Comparison of ENCODE assay signal across 18 cellular contexts in the genomic region with DNA sequence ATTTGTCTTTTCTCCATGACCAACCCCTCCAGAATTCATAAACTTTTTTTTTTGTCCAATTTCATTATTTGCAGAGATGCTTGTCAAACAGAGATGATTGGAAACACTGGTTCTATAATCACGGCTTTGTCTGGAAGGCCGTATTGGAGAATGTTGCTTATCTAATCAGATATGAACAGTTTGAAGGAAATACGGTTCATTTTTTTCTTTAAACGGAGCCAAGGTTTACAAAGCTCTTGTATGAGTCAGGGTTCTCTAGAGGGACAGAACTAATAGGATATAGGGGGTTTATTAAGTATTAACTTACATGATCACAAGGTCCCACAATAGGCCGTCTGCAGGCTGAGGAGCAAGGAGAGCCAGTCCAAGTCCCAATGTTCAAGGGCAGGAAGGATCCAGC.
DNase-seq lines count a peak whose midpoint lies in the region; ATAC-seq and TF ChIP-seq lines count a peak whose summit lies in the region.
"Had no signal": no experiment of that assay in that cellular context is flagged by ENCODE, and none has a peak within 500 bp of the region (broad histone marks: within the 10 kb centered on the region; RNA-seq: fewer than 3 reads in every experiment).

No MANE protein-coding gene starts in this region.

- 27% methylated on average over 2 of the region's 5 CpGs; no CpG with 5 or more reads in 1 of the 2 experiments for WGBS in IMR-90 (ENCODE audit: extremely low coverage in 2 of 2, insufficient read length in 1 of 2), 2 experiments

- H2AFZ ChIP-seq in IMR-90 (replicated peaks; ENCODE audit: low read length, poor library complexity), result no peak overlapping the region

- DNase-seq in IMR-90, result peak; percentile 1
- DNase-seq in WERI-Rb-1, result peak; percentile 37
- peak; percentile 12 for DNase-seq in glomerular endothelial cell (ENCODE audit: extremely low read depth, low read depth, low spot score)
- peak; percentile 52 for DNase-seq in retinal pigment epithelial cell (ENCODE audit: low read depth)
- no peak for DNase-seq in T-helper 2 cell
- DNase-seq: AML-193; CD8-positive, alpha-beta memory T cell; DMS 273 treated with DMSO at 0.1 percent for 48 hours; HCEC 1CT; HFFc6 had no signal

- H4K5ac ChIP-seq in IMR-90 (ENCODE audit: low read depth, low read length), result no peak overlapping the region

- no peak overlapping the region for H3K14ac ChIP-seq in IMR-90 (replicated peaks; ENCODE audit: low read depth, low read length)

- TF ChIP-seq RAD21 in IMR-90 (IDR thresholded peaks at IDR 0.05; ENCODE audit: low read length), result no peak

- no peaks in the 10 kb centered on the region for H3K27me3 ChIP-seq in IMR-90 (ENCODE audit: control insufficient read depth, insufficient read depth, low read length)
- H3K27me3 ChIP-seq in WERI-Rb-1 (ENCODE audit: insufficient read depth, low read depth, severe bottlenecking), result no peaks in the 10 kb centered on the region
- H3K27me3 ChIP-seq: BLaER1 had no signal

- no peaks in the 10 kb centered on the region for H3K4me1 ChIP-seq in IMR-90 (ENCODE audit: control insufficient read depth, insufficient read depth, low read length)
- H3K4me1 ChIP-seq: A549, BLaER1 had no signal

- H3K23ac ChIP-seq in IMR-90 (ENCODE audit: low read depth, low read length), result no peak overlapping the region

- TF ChIP-seq CTCF in IMR-90 (conservative IDR thresholded peaks at IDR 0.05; ENCODE audit: low read depth, low read length) (no peak), WERI-Rb-1 (IDR thresholded peaks at IDR 0.05; ENCODE audit: low read depth, low read length) (no peak), retinal pigment epithelial cell (conservative IDR thresholded peaks at IDR 0.05; ENCODE audit: low read depth, low read length) (no peak)

- POLR2A ChIA-PET in IMR-90 (lab: Charles Lee; ENCODE audit: unreplicated experiment), result no interaction called here

- H3K4ac ChIP-seq in IMR-90 (ENCODE audit: low read depth, low read length), result no peak overlapping the region

- no peak overlapping the region for H2AK5ac ChIP-seq in IMR-90 (ENCODE audit: low read depth, low read length)

- CTCF ChIA-PET in IMR-90 (lab: Yijun Ruan, JAX), result no interaction called here

- H4K20me1 ChIP-seq in IMR-90 (ENCODE audit: insufficient read depth, low read length), result no peaks in the 10 kb centered on the region
- H4K20me1 ChIP-seq: BLaER1 had no signal

- intact Hi-C loops in IMR-90 (cut with micrococcal nuclease), result no loop called here

- H3K9me1 ChIP-seq in IMR-90 (ENCODE audit: insufficient read depth, low read length), result no peaks in the 10 kb centered on the region

- no peaks in the 10 kb centered on the region for H3K9me3 ChIP-seq in IMR-90 (ENCODE audit: control insufficient read depth, insufficient read depth, low read length)
- no peaks in the 10 kb centered on the region for H3K9me3 ChIP-seq in WERI-Rb-1 (ENCODE audit: severe bottlenecking)
- H3K9me3 ChIP-seq: A549, BLaER1 had no signal

- in situ Hi-C loops in IMR-90 (cut with MboI; ENCODE audit: low sequenced_read_pairs), result no loop called here

- H2BK15ac ChIP-seq in IMR-90 (ENCODE audit: low read depth, low read length), result no peak overlapping the region

- no peak overlapping the region for H4K8ac ChIP-seq in IMR-90 (ENCODE audit: low read depth in 2 of 2, low read length in 2 of 2)

- no peak for TF ChIP-seq POLR2A in IMR-90 (IDR thresholded peaks at IDR 0.05; ENCODE audit: low read depth, low read length)

- H2AK9ac ChIP-seq in IMR-90 (replicated peaks; ENCODE audit: low read depth, low read length, poor library complexity), result no peak overlapping the region

- H3K18ac ChIP-seq in IMR-90 (ENCODE audit: low read depth, low read length), result no peak overlapping the region

- no peaks in the 10 kb centered on the region for H3K79me1 ChIP-seq in IMR-90 (ENCODE audit: low read depth in 1 of 2, low read length in 2 of 2)

- BruUV-seq in IMR-90 (replicated peaks; lab: Mats Ljungman, UMichigan), result no TSS peak

- no peak overlapping the region for H3K9ac ChIP-seq in IMR-90 (ENCODE audit: low read depth, low read length)
- H3K9ac ChIP-seq: BLaER1 had no signal

- no peak overlapping the region for H2BK120ac ChIP-seq in IMR-90 (ENCODE audit: low read depth, low read length)

- ATAC-seq in IMR-90 (ENCODE audit: low read depth), result no peak
- ATAC-seq in GM18867 (IDR thresholded peaks at IDR 0.05; ENCODE audit: unreplicated experiment), result no peak
- no peak for ATAC-seq in GM18858 (IDR thresholded peaks at IDR 0.05; ENCODE audit: unreplicated experiment)
- ATAC-seq in activated CD4-positive, CD25-positive, alpha-beta regulatory T cell treated with anti-CD3 and anti-CD28 coated beads, Interleukin-2, amount 50 U/mL, for 24 hours, result no peak
- ATAC-seq: A549, GM12878, HepG2, K562 had no signal

- H3K4me3 ChIP-seq in IMR-90 (ENCODE audit: insufficient read depth, low read depth, low read length) (no peak overlapping the region), WERI-Rb-1 (ENCODE audit: low read depth, low read length) (no peak overlapping the region), retinal pigment epithelial cell (ENCODE audit: low read length) (no peak overlapping the region)
- H3K4me3 ChIP-seq: A549, BLaER1, GM12878, K562 had no signal

- no peaks in the 10 kb centered on the region for H3K36me3 ChIP-seq in IMR-90 (ENCODE audit: control insufficient read depth, insufficient read depth, low read length)
- H3K36me3 ChIP-seq in WERI-Rb-1, result no peaks in the 10 kb centered on the region
- H3K36me3 ChIP-seq: BLaER1 had no signal

- H3K27ac ChIP-seq in IMR-90 (ENCODE audit: insufficient read depth, low read length), result no peak overlapping the region
- H3K27ac ChIP-seq in WERI-Rb-1, result 0 out of 2 replicates have a peak overlapping the region, but pooled peaks have one; percentile 17
- H3K27ac ChIP-seq: A549, BLaER1 had no signal

- dilution Hi-C loops in IMR-90 (cut with HindIII; ENCODE audit: low sequenced_read_pairs, unreplicated experiment), result no loop called here

- H2BK5ac ChIP-seq in IMR-90 (ENCODE audit: low read depth, low read length, poor library complexity, severe bottlenecking), result no peak overlapping the region

- H3K4me2 ChIP-seq in IMR-90 (ENCODE audit: low read depth, low read length), result no peak overlapping the region
- H3K4me2 ChIP-seq: A549, BLaER1 had no signal

- no peak overlapping the region for H4K91ac ChIP-seq in IMR-90 (ENCODE audit: insufficient read depth, low read depth, low read length)

- no peak overlapping the region for H3K56ac ChIP-seq in IMR-90 (ENCODE audit: extremely low read depth, insufficient read depth, low read length)

- H2BK20ac ChIP-seq in IMR-90 (ENCODE audit: low read depth, low read length), result no peak overlapping the region

TF ChIP-seq in IMR-90, 13 proteins besides CTCF, POLR2A, EP300 and RAD21:
- TF ChIP-seq FOS (IDR thresholded peaks at IDR 0.05; ENCODE audit: low read depth, low read length), result no peak
- no peak for TF ChIP-seq CHD1 (IDR thresholded peaks at IDR 0.05; ENCODE audit: low read depth, low read length)

Comparison
In these comparisons a context has a peak if more than half of its experiments do, and no peak if none do; other contexts are left out.
1. DNase-seq: peak in IMR-90 (single experiment), WERI-Rb-1 (single experiment), glomerular endothelial cell (single experiment) and retinal pigment epithelial cell (single experiment); none in T-helper 2 cell (0 of 5).